Comparison of ENCODE assay signal across 17 cellular contexts in the genomic region with DNA sequence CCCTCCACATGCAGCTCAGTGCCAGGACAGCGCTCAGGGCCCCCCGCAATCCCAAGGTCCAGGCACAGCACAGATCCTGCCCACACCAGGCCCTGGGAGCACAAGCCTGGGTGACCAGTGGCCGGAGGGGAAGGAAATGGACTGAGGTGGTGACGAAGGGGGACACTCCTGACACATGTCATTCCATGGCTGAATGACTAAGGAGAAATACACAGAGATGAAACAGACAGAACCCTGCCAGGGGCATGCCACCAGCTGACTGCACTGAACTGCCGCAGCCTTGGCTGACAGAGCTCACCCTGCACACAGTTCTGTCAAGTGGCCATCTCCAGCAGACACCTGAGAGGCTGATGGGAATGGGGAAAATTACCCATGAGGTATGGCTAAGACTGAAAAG. TPM values are rescaled to one million over a fixed set of nuclear protein-coding genes. Genes with fewer than 3 reads are reported as not detected.
DNase-seq lines count a peak whose midpoint lies in the region; ATAC-seq and TF ChIP-seq lines count a peak whose summit lies in the region.
"Had no signal": no experiment of that assay in that cellular context is flagged by ENCODE, and none has a peak within 500 bp of the region (broad histone marks: within the 10 kb centered on the region; RNA-seq: fewer than 3 reads in every experiment).

No MANE protein-coding gene starts in this region.

- peak; percentile 75 for DNase-seq in Caki2 (ENCODE audit: low read depth)
- peak; percentile 8 for DNase-seq in NCI-H345 treated with DMSO at 0.1 percent for 48 hours (lab: John Stamatoyannopoulos, UW; ENCODE audit: unreplicated experiment)
- peak in 3 of 5 donors; percentile 31 to 45 (median 39) for DNase-seq in heart left ventricle
- no peak for DNase-seq in osteoblast (ENCODE audit: insufficient read length, low spot score, missing footprints)
- DNase-seq in effector memory CD4-positive, alpha-beta T cell, result no peak
- no peak for DNase-seq in foreskin melanocyte
- DNase-seq in GM19238 (ENCODE audit: insufficient read length, low spot score), result no peak
- DNase-seq: activated CD4-positive, alpha-beta T cell treated with anti-CD3 and anti-CD28 coated beads for 4 hours; activated T-cell treated with anti-CD3 and anti-CD28 coated beads, Interleukin-2, amount 50 U/mL, for 48 hours; dermis blood vessel endothelial cell; DND-41; NCI-H774; ovary had no signal

- no peaks in the 10 kb centered on the region for H3K27me3 ChIP-seq in heart left ventricle
- H3K27me3 ChIP-seq in osteoblast (ENCODE audit: insufficient read depth, low read length), result no peaks in the 10 kb centered on the region
- H3K27me3 ChIP-seq in effector memory CD4-positive, alpha-beta T cell (replicated peaks; ENCODE audit: control insufficient read depth, insufficient read depth, low read length, poor library complexity, severe bottlenecking), result no peaks in the 10 kb centered on the region
- H3K27me3 ChIP-seq: BE2C, ovary had no signal

- no peak for TF ChIP-seq POLR2A in heart left ventricle (IDR thresholded peaks at IDR 0.05)

- intact Hi-C loops in heart left ventricle (cut with DNase I), result no loop called here

- H4K20me1 ChIP-seq in osteoblast (ENCODE audit: insufficient read depth, low read length), result no peaks in the 10 kb centered on the region

- no peak overlapping the region for H3K4me3 ChIP-seq in heart left ventricle
- H3K4me3 ChIP-seq in osteoblast (ENCODE audit: insufficient read depth, low read length), result no peak overlapping the region
- H3K4me3 ChIP-seq in effector memory CD4-positive, alpha-beta T cell (ENCODE audit: insufficient read depth, low read depth, low read length, poor library complexity, severe bottlenecking), result no peak overlapping the region
- H3K4me3 ChIP-seq: HAP-1, ovary had no signal

- peak overlapping the region in 6 of 12 donors; percentile 5 to 81 (median 20) for H3K27ac ChIP-seq in heart left ventricle
- peak overlapping the region; percentile 60 for H3K27ac ChIP-seq in osteoblast (ENCODE audit: low read depth, low read length)
- no peak overlapping the region for H3K27ac ChIP-seq in effector memory CD4-positive, alpha-beta T cell (ENCODE audit: insufficient read depth, low read length, poor library complexity, severe bottlenecking)
- H3K27ac ChIP-seq: KMS-11, ovary had no signal

- H3K9me3 ChIP-seq in heart left ventricle (no peaks in the 10 kb centered on the region), osteoblast (ENCODE audit: low read depth, low read length) (no peaks in the 10 kb centered on the region)
- no peaks in the 10 kb centered on the region for H3K9me3 ChIP-seq in effector memory CD4-positive, alpha-beta T cell (ENCODE audit: control insufficient read depth, low read length)
- H3K9me3 ChIP-seq: BE2C, HAP-1, ovary had no signal

- H3K79me2 ChIP-seq in osteoblast (ENCODE audit: insufficient read depth, low read length), result no peaks in the 10 kb centered on the region

- no peak overlapping the region for H3K4me2 ChIP-seq in osteoblast (ENCODE audit: insufficient read depth, low read length)
- H3K4me2 ChIP-seq: KMS-11 had no signal

- WGBS in heart left ventricle, 4 donors, result 74 to 85% (median 84%) methylated on average over 5 of the region's 5 CpGs

- peak; percentile 48 to 76 (median 52) for ATAC-seq in heart left ventricle
- ATAC-seq in GM21737 (IDR thresholded peaks at IDR 0.05; ENCODE audit: unreplicated experiment), result no peak

- H3K4me1 ChIP-seq in heart left ventricle, result peaks cover 0 to 18% (median 2%) of the 10 kb centered on the region in 12 donors
- peaks cover 54% of the 10 kb centered on the region for H3K4me1 ChIP-seq in osteoblast (ENCODE audit: insufficient read depth, low read length)
- no peaks in the 10 kb centered on the region for H3K4me1 ChIP-seq in effector memory CD4-positive, alpha-beta T cell (ENCODE audit: control insufficient read depth, insufficient read depth, low read length, poor library complexity, severe bottlenecking)
- H3K4me1 ChIP-seq: HAP-1 had no signal

- TF ChIP-seq CTCF in heart left ventricle (IDR thresholded peaks at IDR 0.05) (no peak), osteoblast (IDR thresholded peaks at IDR 0.05; ENCODE audit: extremely low read depth, low read depth, low read length) (no peak)

- H3K36me3 ChIP-seq in heart left ventricle (no peaks in the 10 kb centered on the region), osteoblast (ENCODE audit: insufficient read depth, low read length) (no peaks in the 10 kb centered on the region)
- H3K36me3 ChIP-seq in effector memory CD4-positive, alpha-beta T cell (ENCODE audit: control insufficient read depth, insufficient read depth, low read length), result no peaks in the 10 kb centered on the region
- H3K36me3 ChIP-seq: BE2C, HAP-1, ovary had no signal

- in situ Hi-C loops in Caki2 (cut with HindIII; ENCODE audit: low pct_unique_long_range_greater_than_20kb, low sequenced_read_pairs), result no loop called here

- H2AFZ ChIP-seq in osteoblast (ENCODE audit: low read length), result no peak overlapping the region

RNA-seq across cellular contexts. Expression of gene HSF2BP, which starts 56.1 kb away (rescaled TPM):
- total RNA-seq in Caki2 (2014; rRNA removed; shearing (Covaris generic); ENCODE audit: low replicate concordance), result 1.7 and 12.9 TPM in 2 replicates
- total RNA-seq in heart left ventricle, result under 1 TPM in 1 of 9 donors, not detected in 8; 0.32 TPM
- polyA plus RNA-seq in heart left ventricle, result under 1 TPM; 0.08 to 0.19 TPM
- total RNA-seq in osteoblast, result 1.8 and 2.1 TPM in 2 replicates

RNA-seq across cellular contexts. Expression of gene RRP1B, which starts 56.1 kb away (rescaled TPM):
- 23.5 and 28.8 TPM in 2 replicates for total RNA-seq in Caki2 (2014; rRNA removed; shearing (Covaris generic); ENCODE audit: low replicate concordance)
- total RNA-seq in heart left ventricle (10 to 100 TPM in 4 of 9 donors, 1 to 10 TPM in 5; 6.6 to 16.1 (median 9.5) TPM), osteoblast (17.4 TPM in 2 replicates)
- polyA plus RNA-seq in heart left ventricle, result 1 to 10 TPM; 3.6 to 9.8 TPM

Comparison
In these comparisons a context has a peak if more than half of its experiments do, and no peak if none do; other contexts are left out.
1. DNase-seq: peak in Caki2 (single experiment), NCI-H345 treated with DMSO at 0.1 percent for 48 hours (single experiment) and heart left ventricle (3 of 5); none in osteoblast (single experiment), effector memory CD4-positive, alpha-beta T cell (0 of 3), foreskin melanocyte (single experiment) and GM19238 (single experiment).